Comparison of ENCODE assay signal across 18 cellular contexts in genomic region chr7:12884033-12884432, GRCh38.
"Had no signal": no experiment of that assay in that cellular context is flagged by ENCODE, and none has a peak within 500 bp of the region (broad histone marks: within the 10 kb centered on the region; RNA-seq: fewer than 3 reads in every experiment).

No MANE protein-coding gene starts in this region.

- H3K27me3 ChIP-seq: esophagus muscularis mucosa, left lung, right atrium auricular region, upper lobe of left lung had no signal

- H3K4me1 ChIP-seq: adrenal gland, left lung, right atrium auricular region, upper lobe of left lung had no signal

- H3K27ac ChIP-seq: adrenal gland, esophagus muscularis mucosa, left lung, right atrium auricular region, thoracic aorta, upper lobe of left lung had no signal

- H3K36me3 ChIP-seq: adrenal gland, esophagus muscularis mucosa, left lung, right atrium auricular region, thoracic aorta, upper lobe of left lung had no signal

- H3K9me3 ChIP-seq: adrenal gland, esophagus muscularis mucosa, left lung, right atrium auricular region, thoracic aorta, upper lobe of left lung had no signal

- DNase-seq: activated CD4-positive, alpha-beta T cell treated with anti-CD3 and anti-CD28 coated beads, Interleukin-2, amount 50 U/mL, for 4 hours; activated gamma-delta T cell; adrenal gland; dermis blood vessel endothelial cell; effector memory CD4-positive, alpha-beta T cell; foreskin melanocyte; glutamatergic neuron; hippocampal formation; left lung; mammary epithelial cell; midbrain; occipital lobe; stimulated activated CD4-positive, alpha-beta T cell treated with anti-CD3 and anti-CD28 coated beads, Interleukin-4, amount 100 ng/mL, for 24 hours; upper lobe of left lung had no signal

- H3K4me3 ChIP-seq: adrenal gland, esophagus muscularis mucosa, left lung, right atrium auricular region, thoracic aorta, upper lobe of left lung had no signal

- FAIRE-seq: endothelial cell of umbilical vein had no signal
